In the genomic region with DNA sequence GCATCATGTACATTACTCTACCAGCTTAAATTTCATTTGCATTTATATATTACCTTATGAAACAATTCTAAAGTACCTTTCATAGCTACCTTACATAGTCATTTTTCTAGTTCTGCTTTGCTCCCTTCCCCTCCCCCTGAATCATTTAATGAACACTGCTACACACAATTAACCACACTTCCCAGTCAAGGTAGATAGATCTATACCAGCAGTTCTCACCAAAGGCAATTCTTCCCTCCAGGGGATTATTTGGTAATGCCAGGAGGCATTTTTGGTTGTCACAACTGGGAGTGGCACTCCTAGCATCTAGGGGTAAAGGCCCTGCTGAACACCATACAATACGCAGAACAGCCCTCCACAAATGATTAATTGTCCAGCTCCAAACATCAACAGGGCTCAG, we compare ENCODE assay signal across 10 cellular contexts. TPM values are rescaled to one million over a fixed set of nuclear protein-coding genes. Genes with fewer than 3 reads are reported as not detected.
DNase-seq lines count a peak whose midpoint lies in the region; ATAC-seq and TF ChIP-seq lines count a peak whose summit lies in the region.
"Had no signal": no experiment of that assay in that cellular context is flagged by ENCODE, and none has a peak within 500 bp of the region (broad histone marks: within the 10 kb centered on the region; RNA-seq: fewer than 3 reads in every experiment).

No MANE protein-coding gene starts in this region.

- no peaks in the 10 kb centered on the region for H3K9me3 ChIP-seq in BLaER1 treated with 17β-estradiol and CSF1 and Interleukin-3, amounts not matched to agents 10 nM and 100 nM (replicated peaks in 1 of 11)
- no peaks in the 10 kb centered on the region for H3K9me3 ChIP-seq in transverse colon
- no peaks in the 10 kb centered on the region for H3K9me3 ChIP-seq in body of pancreas
- H3K9me3 ChIP-seq: ascending aorta had no signal

- no peak overlapping the region for H3K27ac ChIP-seq in BLaER1 treated with 17β-estradiol and CSF1 and Interleukin-3, amounts not matched to agents 10 nM and 100 nM
- H3K27ac ChIP-seq in transverse colon (no peak overlapping the region), body of pancreas (no peak overlapping the region)
- H3K27ac ChIP-seq: ascending aorta had no signal

- TF ChIP-seq EP300 in transverse colon (IDR thresholded peaks at IDR 0.05; ENCODE audit: low read depth): no peak

- WGBS in transverse colon (ENCODE audit: low coverage in 1 of 2), 2 donors: 47% methylated on average over 1 of the region's 1 CpG; no CpG with 5 or more reads in 1 of the 2 donors
- 92 to 93% methylated on average over 1 of the region's 1 CpG for WGBS in body of pancreas, 2 donors

- peaks cover 59 to 85% (median 79%) of the 10 kb centered on the region in 11 experiments; a peak in 20 of 22 replicates for H4K20me1 ChIP-seq in BLaER1 treated with 17β-estradiol and CSF1 and Interleukin-3, amounts not matched to agents 10 nM and 100 nM

- peak overlapping the region; percentile 49 for H3K27ac Mint-ChIP-seq in activated CD4-positive, alpha-beta memory T cell treated with anti-CD3 and anti-CD28 coated beads for 36 hours
- peak overlapping the region; percentile 54 for H3K27ac Mint-ChIP-seq in memory B cell

- DNase-seq in GM06990 (ENCODE audit: extremely low read depth, insufficient read length) (no peak), memory B cell (ENCODE audit: low spot score in 2 of 2) (no peak), SIG-M5 (lab: John Stamatoyannopoulos, UW) (no peak), transverse colon (no peak), AG20443 (ENCODE audit: low spot score) (no peak), body of pancreas (no peak)
- DNase-seq in activated CD4-positive, alpha-beta memory T cell treated with anti-CD3 and anti-CD28 coated beads for 36 hours: no peak
- DNase-seq: NCI-H2081 had no signal

- CTCF ChIA-PET in activated CD4-positive, alpha-beta memory T cell treated with anti-CD3 and anti-CD28 coated beads for 36 hours (lab: Charles Lee): interaction anchor here (0.9 to 1.4 kb wide), 4 partner anchors 22 to 182 kb away, joined by 3 to 5 read pairs (median 3); no protein-coding TSS in a partner anchor

- no peak for ATAC-seq in memory B cell (ENCODE audit: low read depth)
- ATAC-seq in body of pancreas: no peak

- peak overlapping the region; percentile 18 for H3K4me3 Mint-ChIP-seq in activated CD4-positive, alpha-beta memory T cell treated with anti-CD3 and anti-CD28 coated beads for 36 hours
- H3K4me3 Mint-ChIP-seq in memory B cell: peak overlapping the region; percentile 56

- TF ChIP-seq CTCF in GM06990 (IDR thresholded peaks at IDR 0.05; ENCODE audit: insufficient read depth, low read length, poor library complexity, severe bottlenecking) (no peak), transverse colon (IDR thresholded peaks at IDR 0.05) (no peak), body of pancreas (IDR thresholded peaks at IDR 0.05) (no peak)

- peak overlapping the region; percentile 78 to 97 (median 86) for H3K4me2 ChIP-seq in BLaER1 treated with 17β-estradiol and CSF1 and Interleukin-3, amounts not matched to agents 10 nM and 100 nM

- peak overlapping the region in 2 of 10 experiments; percentile 18 to 20; a peak in 2 of 20 replicates for H3K4me3 ChIP-seq in BLaER1 treated with 17β-estradiol and CSF1 and Interleukin-3, amounts not matched to agents 10 nM and 100 nM
- H3K4me3 ChIP-seq in GM06990 (replicated peaks; ENCODE audit: low read depth, low read length): peak overlapping the region; percentile 90
- H3K4me3 ChIP-seq in transverse colon: no peak overlapping the region
- no peak overlapping the region for H3K4me3 ChIP-seq in body of pancreas
- H3K4me3 ChIP-seq: ascending aorta had no signal

- H3K9me3 Mint-ChIP-seq in activated CD4-positive, alpha-beta memory T cell treated with anti-CD3 and anti-CD28 coated beads for 36 hours: no peaks in the 10 kb centered on the region
- no peaks in the 10 kb centered on the region for H3K9me3 Mint-ChIP-seq in memory B cell

- no peaks in the 10 kb centered on the region for H3K27me3 Mint-ChIP-seq in activated CD4-positive, alpha-beta memory T cell treated with anti-CD3 and anti-CD28 coated beads for 36 hours
- H3K27me3 Mint-ChIP-seq in memory B cell: no peaks in the 10 kb centered on the region

- H3K4me1 Mint-ChIP-seq in activated CD4-positive, alpha-beta memory T cell treated with anti-CD3 and anti-CD28 coated beads for 36 hours (ENCODE audit: low read depth): peaks cover 65% of the 10 kb centered on the region
- peaks cover 48% of the 10 kb centered on the region for H3K4me1 Mint-ChIP-seq in memory B cell

- intact Hi-C loops in activated CD4-positive, alpha-beta memory T cell treated with anti-CD3 and anti-CD28 coated beads for 36 hours (cut with micrococcal nuclease): loop anchor here (1.0 kb wide), 1 partner anchor 14 kb away; no protein-coding TSS in a partner anchor
- intact Hi-C loops in transverse colon (cut with DNase I; ENCODE audit: low total_unique reads) (no loop called here), body of pancreas (cut with DNase I) (no loop called here)

- H3K4me1 ChIP-seq in BLaER1 treated with 17β-estradiol and CSF1 and Interleukin-3, amounts not matched to agents 10 nM and 100 nM: peaks cover 61 to 78% (median 67%) of the 10 kb centered on the region in 10 experiments
- H3K4me1 ChIP-seq in transverse colon (peaks cover 14 to 65% (median 34%) of the 10 kb centered on the region in 4 donors), body of pancreas (peaks cover 28% of the 10 kb centered on the region)

- TF ChIP-seq POLR2A in transverse colon (IDR thresholded peaks at IDR 0.05): no peak
- no peak for TF ChIP-seq POLR2A in body of pancreas (IDR thresholded peaks at IDR 0.05)

- H3K36me3 Mint-ChIP-seq in activated CD4-positive, alpha-beta memory T cell treated with anti-CD3 and anti-CD28 coated beads for 36 hours: peaks cover 45% of the 10 kb centered on the region
- peaks cover 22% of the 10 kb centered on the region for H3K36me3 Mint-ChIP-seq in memory B cell

- H3K36me3 ChIP-seq in BLaER1 treated with 17β-estradiol and CSF1 and Interleukin-3, amounts not matched to agents 10 nM and 100 nM: peaks cover 13 to 31% (median 20%) of the 10 kb centered on the region in 11 experiments
- H3K36me3 ChIP-seq in GM06990 (ENCODE audit: control insufficient read depth, insufficient read depth, low read length): peaks cover 2% of the 10 kb centered on the region; the same call in 1 of the 2 replicates
- no peaks in the 10 kb centered on the region for H3K36me3 ChIP-seq in transverse colon
- no peaks in the 10 kb centered on the region for H3K36me3 ChIP-seq in body of pancreas (replicated peaks in 1 of 2; ENCODE audit: insufficient read depth in 1 of 2, low read depth in 2 of 2)

- no peak overlapping the region for H3K9ac ChIP-seq in BLaER1 treated with 17β-estradiol and CSF1 and Interleukin-3, amounts not matched to agents 10 nM and 100 nM

- H3K27me3 ChIP-seq in BLaER1 treated with 17β-estradiol and CSF1 and Interleukin-3, amounts not matched to agents 10 nM and 100 nM: no peaks in the 10 kb centered on the region
- no peaks in the 10 kb centered on the region for H3K27me3 ChIP-seq in GM06990 (replicated peaks; ENCODE audit: control insufficient read depth, insufficient read depth, low read length)
- no peaks in the 10 kb centered on the region for H3K27me3 ChIP-seq in transverse colon
- no peaks in the 10 kb centered on the region for H3K27me3 ChIP-seq in body of pancreas
- H3K27me3 ChIP-seq: ascending aorta had no signal

- in situ Hi-C loops in transverse colon (cut with MboI; ENCODE audit: low pct_ligation_motif_present in 1 of 4, low pct_unique_long_range_greater_than_20kb in 1 of 4, low sequenced_read_pairs in 3 of 4): no loop called here

- POLR2A ChIA-PET in activated CD4-positive, alpha-beta memory T cell treated with anti-CD3 and anti-CD28 coated beads for 36 hours (lab: Charles Lee): no interaction called here

RNA-seq across cellular contexts. Expression of a gene that starts 4.5 kb away (rescaled TPM):
- total RNA-seq in activated CD4-positive, alpha-beta memory T cell treated with anti-CD3 and anti-CD28 coated beads for 36 hours: 10 to 100 TPM; 31.1 to 34.9 TPM
- 10 to 100 TPM; 15.2 to 26.9 (median 20.9) TPM for total RNA-seq in transverse colon
- 10 to 100 TPM; 13.5 to 14.5 TPM for total RNA-seq in body of pancreas
